ENCODE assay signal across 9 cellular contexts in genomic region chr18:8607776-8608682, GRCh38. TPM values are rescaled to one million over a fixed set of nuclear protein-coding genes. Genes with fewer than 3 reads are reported as not detected.
DNase-seq lines count a peak whose midpoint lies in the region; ATAC-seq, FAIRE-seq and TF ChIP-seq lines count a peak whose summit lies in the region.
"Had no signal": no experiment of that assay in that cellular context is flagged by ENCODE, and none has a peak within 500 bp of the region (broad histone marks: within the 10 kb centered on the region; RNA-seq: fewer than 3 reads in every experiment).

No MANE protein-coding gene starts in this region.

- DNase-seq in choroid plexus epithelial cell (ENCODE audit: low read depth), result peak; percentile 80
- peak in 3 of 9 donors; percentile 4 to 15 (median 14) for DNase-seq in naive thymus-derived CD4-positive, alpha-beta T cell
- DNase-seq in erythroblast (lab: John Stamatoyannopoulos, UW), result no peak
- DNase-seq in D721Med (ENCODE audit: insufficient read length, low spot score), result no peak
- DNase-seq in LoVo (ENCODE audit: low spot score), result no peak

- H3K36me3 ChIP-seq in naive thymus-derived CD4-positive, alpha-beta T cell (ENCODE audit: control insufficient read depth in 2 of 3, insufficient read depth in 3 of 3, low read length in 3 of 3), result peaks cover 0 to 5% (median 0%) of the 10 kb centered on the region in 3 experiments

- peak overlapping the region; percentile 87 to 97 (median 94) for H3K4me3 Mint-ChIP-seq in naive thymus-derived CD4-positive, alpha-beta T cell

- FAIRE-seq in D721Med (lab: Jason Lieb, UNC), result no peak

- no peaks in the 10 kb centered on the region for H3K9me3 ChIP-seq in naive thymus-derived CD4-positive, alpha-beta T cell (ENCODE audit: control insufficient read depth in 2 of 3, low read length in 3 of 3)
- H3K9me3 ChIP-seq: SJSA1 had no signal

- TF ChIP-seq POLR2A in erythroblast (IDR thresholded peaks at IDR 0.05; ENCODE audit: low read length), result no peak

- peaks cover 18 to 24% of the 10 kb centered on the region in 2 donors for H3K4me1 ChIP-seq in naive thymus-derived CD4-positive, alpha-beta T cell (ENCODE audit: control insufficient read depth in 2 of 2, insufficient read depth in 2 of 2, low read length in 2 of 2)

- no peaks in the 10 kb centered on the region for H3K9me3 Mint-ChIP-seq in naive thymus-derived CD4-positive, alpha-beta T cell

- peak overlapping the region; percentile 90 to 99 (median 96) for H3K27ac Mint-ChIP-seq in naive thymus-derived CD4-positive, alpha-beta T cell

- H3K36me3 Mint-ChIP-seq in naive thymus-derived CD4-positive, alpha-beta T cell, result peaks cover 0 to 14% (median 4%) of the 10 kb centered on the region in 5 donors

- TF ChIP-seq CTCF in choroid plexus epithelial cell (conservative IDR thresholded peaks at IDR 0.05; ENCODE audit: low read depth, low read length), result no peak
- no peak for TF ChIP-seq CTCF in D721Med (IDR thresholded peaks at IDR 0.05; ENCODE audit: insufficient read depth, missing control alignments)

- CTCF ChIA-PET in naive thymus-derived CD4-positive, alpha-beta T cell (lab: Charles Lee), result no interaction called here

- H3K4me1 Mint-ChIP-seq in naive thymus-derived CD4-positive, alpha-beta T cell, result peaks cover 36 to 57% (median 50%) of the 10 kb centered on the region in 7 donors

- peak; percentile 35 for ATAC-seq in GM18498 (IDR thresholded peaks at IDR 0.05; ENCODE audit: unreplicated experiment)
- peak; percentile 38 for ATAC-seq in HG03457 (IDR thresholded peaks at IDR 0.05; ENCODE audit: unreplicated experiment)
- no peak for ATAC-seq in naive thymus-derived CD4-positive, alpha-beta T cell
- ATAC-seq in GM21717 (IDR thresholded peaks at IDR 0.05; ENCODE audit: unreplicated experiment), result no peak

- H3K4me3 ChIP-seq in choroid plexus epithelial cell (ENCODE audit: low read depth, low read length), result peak overlapping the region; percentile 84
- H3K4me3 ChIP-seq in naive thymus-derived CD4-positive, alpha-beta T cell (ENCODE audit: low read length), result peak overlapping the region; percentile 78

- H3K27me3 ChIP-seq in naive thymus-derived CD4-positive, alpha-beta T cell (ENCODE audit: control insufficient read depth in 2 of 2, insufficient read depth in 2 of 2, low read length in 2 of 2), result no peaks in the 10 kb centered on the region
- H3K27me3 ChIP-seq: SJSA1 had no signal

- peaks cover under 1 to 16% (median 9%) of the 10 kb centered on the region in 5 donors for H3K27me3 Mint-ChIP-seq in naive thymus-derived CD4-positive, alpha-beta T cell

- H3K27ac ChIP-seq in naive thymus-derived CD4-positive, alpha-beta T cell (ENCODE audit: low read depth, low read length), result peak overlapping the region; percentile 76
- H3K27ac ChIP-seq: SJSA1 had no signal

- intact Hi-C loops in naive thymus-derived CD4-positive, alpha-beta T cell (cut with micrococcal nuclease), result loop anchor here (1.0 to 10.0 kb wide), 8 partner anchors 97 to 1919 kb away; partner anchors contain the start of genes ANKRD12 (in 1 of the 2), MTCL1 (in 1 of the 2), NAPG (in 1 of the 2) and NDUFV2 (in 1 of the 2)

- POLR2A ChIA-PET in naive thymus-derived CD4-positive, alpha-beta T cell (lab: Charles Lee), result interaction anchor here (0.7 to 1.5 kb wide), 4 partner anchors 11 to 1306 kb away, joined by 3 to 5 read pairs (median 4); partner anchors contain the start of genes MTCL1 and VAPA

RNA-seq across cellular contexts. Expression of gene RAB12, which starts 1.2 kb away (rescaled TPM):
- total RNA-seq in naive thymus-derived CD4-positive, alpha-beta T cell, result 10 to 100 TPM; 19.8 to 26.2 (median 23.0) TPM
- under 1 TPM; 0.12 to 0.45 TPM for polyA plus RNA-seq in naive thymus-derived CD4-positive, alpha-beta T cell

Comparison
In these comparisons a context has a peak if more than half of its experiments do, and no peak if none do; other contexts are left out.
1. ATAC-seq: peak in GM18498 (single experiment) and HG03457 (single experiment); none in naive thymus-derived CD4-positive, alpha-beta T cell (single experiment) and GM21717 (single experiment).